1 cellular context compared by ENCODE assay signal in genomic region chr3:41216422-41216821, GRCh38.
TF ChIP-seq lines count a peak whose summit lies in the region.

No MANE protein-coding gene starts in this region.

TF ChIP-seq in A549, 52 proteins besides CTCF, POLR2A, EP300 and RAD21 (continued from another document):
- no peak for TF ChIP-seq HMGXB4 (CRISPR knock-in tag; IDR thresholded peaks at IDR 0.05; ENCODE audit: borderline replicate concordance)
- no peak for TF ChIP-seq MAX (IDR thresholded peaks at IDR 0.05)
